ENCODE assay signal across 1 cellular context in the genomic region with DNA sequence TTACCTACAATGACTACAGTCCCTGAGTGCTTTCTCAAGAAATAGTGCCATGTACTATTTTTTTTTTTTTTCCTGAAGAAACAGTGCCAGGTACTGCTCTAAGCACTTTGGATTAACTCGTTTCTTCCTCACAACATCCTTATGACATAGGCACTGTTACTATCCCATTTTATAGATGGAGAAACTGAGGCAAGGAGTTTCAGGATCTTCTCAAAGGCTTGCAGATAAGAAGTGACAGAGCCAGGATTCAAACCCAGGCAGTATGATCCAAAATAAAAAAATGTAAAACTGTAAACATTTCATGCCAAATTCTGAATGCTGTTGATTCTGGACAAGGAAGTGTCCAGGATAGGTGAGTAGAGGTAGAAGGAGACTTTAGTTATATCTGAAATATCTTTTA.
TF ChIP-seq lines count a peak whose summit lies in the region.

No MANE protein-coding gene starts in this region.

TF ChIP-seq in GM12878, 131 proteins besides CTCF, POLR2A, EP300 and RAD21:
- no peak for TF ChIP-seq EGR1 (IDR thresholded peaks at IDR 0.05; ENCODE audit: borderline replicate concordance in 1 of 2, low read depth in 2 of 2, low read length in 2 of 2)
